ENCODE assay signal across 1 cellular context in the genomic region with DNA sequence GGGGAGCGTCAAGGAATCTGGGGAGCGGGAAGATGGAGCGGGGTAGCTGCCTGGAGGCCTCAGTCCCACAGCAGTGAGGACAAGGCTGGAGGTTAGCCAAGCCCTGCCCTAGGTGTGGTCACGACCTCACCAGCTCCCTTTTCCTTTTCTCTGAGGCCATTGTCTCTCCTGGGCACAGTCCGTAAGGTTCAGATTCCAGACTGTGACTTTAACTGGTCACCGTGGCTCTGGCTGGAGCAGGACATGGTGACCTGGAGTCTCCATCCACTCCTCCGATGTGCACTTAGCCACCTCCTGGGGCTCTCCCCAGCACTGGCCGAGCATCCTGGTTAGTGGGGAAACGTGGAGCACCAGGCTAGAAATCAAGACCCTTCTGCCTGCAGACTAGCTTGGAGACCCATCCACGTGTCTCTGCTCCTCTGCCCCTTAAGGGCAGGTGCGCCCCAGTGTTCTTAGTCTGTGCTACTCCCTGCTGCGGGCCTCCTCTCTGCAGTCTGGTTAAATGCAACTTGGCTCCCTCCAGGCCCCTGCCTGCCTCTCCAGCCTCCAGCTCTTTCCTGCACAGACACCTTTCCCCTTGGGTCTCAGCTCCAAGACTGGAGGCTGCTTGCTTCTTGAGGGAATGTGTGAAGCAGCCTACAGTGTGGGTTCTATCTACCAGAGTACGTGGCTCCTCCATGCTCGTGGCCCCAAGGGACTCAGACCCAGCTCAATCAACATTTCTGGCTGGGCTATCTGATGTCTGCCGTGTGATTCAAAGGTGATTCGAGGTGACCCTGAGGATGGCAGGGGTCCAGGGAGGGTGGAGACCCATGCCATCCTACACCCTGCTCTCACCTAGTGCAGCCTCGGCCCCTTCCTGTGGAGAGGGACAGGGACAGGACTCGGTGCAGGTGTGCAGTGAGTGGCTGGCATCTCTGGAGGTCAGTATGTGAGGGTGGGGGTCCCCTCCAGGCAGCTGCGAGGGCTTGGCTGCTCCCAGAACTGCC.
TF ChIP-seq lines count a peak whose summit lies in the region.

No MANE protein-coding gene starts in this region.

TF ChIP-seq in neural cell, 6 proteins besides CTCF, POLR2A, EP300 and RAD21 (continued from another document):
- TF ChIP-seq, protein P1, sequence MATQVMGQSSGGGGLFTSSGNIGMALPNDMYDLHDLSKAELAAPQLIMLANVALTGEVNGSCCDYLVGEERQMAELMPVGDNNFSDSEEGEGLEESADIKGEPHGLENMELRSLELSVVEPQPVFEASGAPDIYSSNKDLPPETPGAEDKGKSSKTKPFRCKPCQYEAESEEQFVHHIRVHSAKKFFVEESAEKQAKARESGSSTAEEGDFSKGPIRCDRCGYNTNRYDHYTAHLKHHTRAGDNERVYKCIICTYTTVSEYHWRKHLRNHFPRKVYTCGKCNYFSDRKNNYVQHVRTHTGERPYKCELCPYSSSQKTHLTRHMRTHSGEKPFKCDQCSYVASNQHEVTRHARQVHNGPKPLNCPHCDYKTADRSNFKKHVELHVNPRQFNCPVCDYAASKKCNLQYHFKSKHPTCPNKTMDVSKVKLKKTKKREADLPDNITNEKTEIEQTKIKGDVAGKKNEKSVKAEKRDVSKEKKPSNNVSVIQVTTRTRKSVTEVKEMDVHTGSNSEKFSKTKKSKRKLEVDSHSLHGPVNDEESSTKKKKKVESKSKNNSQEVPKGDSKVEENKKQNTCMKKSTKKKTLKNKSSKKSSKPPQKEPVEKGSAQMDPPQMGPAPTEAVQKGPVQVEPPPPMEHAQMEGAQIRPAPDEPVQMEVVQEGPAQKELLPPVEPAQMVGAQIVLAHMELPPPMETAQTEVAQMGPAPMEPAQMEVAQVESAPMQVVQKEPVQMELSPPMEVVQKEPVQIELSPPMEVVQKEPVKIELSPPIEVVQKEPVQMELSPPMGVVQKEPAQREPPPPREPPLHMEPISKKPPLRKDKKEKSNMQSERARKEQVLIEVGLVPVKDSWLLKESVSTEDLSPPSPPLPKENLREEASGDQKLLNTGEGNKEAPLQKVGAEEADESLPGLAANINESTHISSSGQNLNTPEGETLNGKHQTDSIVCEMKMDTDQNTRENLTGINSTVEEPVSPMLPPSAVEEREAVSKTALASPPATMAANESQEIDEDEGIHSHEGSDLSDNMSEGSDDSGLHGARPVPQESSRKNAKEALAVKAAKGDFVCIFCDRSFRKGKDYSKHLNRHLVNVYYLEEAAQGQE (IDR thresholded peaks at IDR 0.05; ENCODE audit: borderline replicate concordance), result no peak
- TF ChIP-seq POLR2AphosphoS5 (IDR thresholded peaks at IDR 0.05) (no peak), TAF1 (IDR thresholded peaks at IDR 0.05; ENCODE audit: low read depth) (no peak)
